Comparison of ENCODE assay signal across 8 cellular contexts in the genomic region with DNA sequence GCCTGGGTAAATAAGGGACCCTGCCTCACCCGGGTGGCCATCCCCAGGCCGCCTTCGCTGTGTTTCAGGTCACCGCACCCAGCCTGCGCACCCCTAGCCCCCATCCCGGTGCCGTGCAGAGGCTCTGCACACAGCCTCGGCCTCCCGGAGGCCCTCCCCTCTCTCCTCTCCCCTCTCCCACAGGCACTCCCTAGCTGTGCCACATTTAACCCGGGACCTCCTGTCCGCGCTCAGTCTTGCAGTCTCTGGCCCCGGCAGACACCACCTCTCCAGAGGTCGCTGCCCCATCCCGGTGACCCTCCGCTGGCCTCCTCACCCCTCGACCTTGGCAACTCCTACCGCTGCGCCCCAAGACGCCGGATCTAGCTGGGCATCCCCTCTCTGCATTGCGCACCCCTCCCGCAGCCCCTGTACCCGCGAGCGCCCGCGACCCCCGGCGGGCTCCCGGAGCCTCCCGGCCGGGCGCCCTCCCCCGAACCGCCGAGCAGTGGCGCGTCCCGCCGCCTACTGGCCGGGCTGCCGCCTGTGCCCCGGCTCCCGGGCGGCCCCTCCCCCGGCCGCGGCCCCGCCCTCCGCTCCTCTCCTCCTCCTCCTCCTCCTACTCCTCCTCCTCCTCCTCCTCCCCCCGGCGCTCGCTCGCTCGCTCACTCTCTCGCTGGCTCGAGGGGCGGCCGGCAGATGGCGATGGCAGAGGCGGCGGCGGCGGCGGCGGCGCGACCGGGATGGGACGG. TPM values are rescaled to one million over a fixed set of nuclear protein-coding genes. Genes with fewer than 3 reads are reported as not detected.
DNase-seq lines count a peak whose midpoint lies in the region; ATAC-seq and TF ChIP-seq lines count a peak whose summit lies in the region.

A gene (plus strand): TSS at position 647 of the 731 bp plus-strand sequence.

- no peak for ATAC-seq in HG03196 (IDR thresholded peaks at IDR 0.05; ENCODE audit: unreplicated experiment)

- no peak for TF ChIP-seq POLR2A in suprapubic skin (IDR thresholded peaks at IDR 0.05)

- H3K4me1 ChIP-seq in suprapubic skin = peaks cover 32% of the 10 kb centered on the region

- peak; percentile 26 for TF ChIP-seq CTCF in epithelial cell of proximal tubule (conservative IDR thresholded peaks at IDR 0.05; ENCODE audit: low read depth, low read length)
- peak in 1 of 2 donors; percentile 40 for TF ChIP-seq CTCF in suprapubic skin (IDR thresholded peaks at IDR 0.05)

- no peaks in the 10 kb centered on the region for H3K36me3 ChIP-seq in suprapubic skin

- H3K27me3 ChIP-seq in suprapubic skin = peaks cover 83% of the 10 kb centered on the region

- TF ChIP-seq EP300 in suprapubic skin (IDR thresholded peaks at IDR 0.05) = no peak

- no peak within 1 kb of the TSS for H3K4me3 ChIP-seq in epithelial cell of proximal tubule (ENCODE audit: low read depth, low read length)
- peak within 1 kb of the TSS; percentile 44 for H3K4me3 ChIP-seq in suprapubic skin

- DNase-seq in Daoy (ENCODE audit: low read depth) (peak; percentile 93), H4 (ENCODE audit: low spot score) (peak; percentile 72), NCI-H1694 treated with DMSO at 0.1 percent for 48 hours (lab: John Stamatoyannopoulos, UW) (peak; percentile 48), epithelial cell of proximal tubule (ENCODE audit: low read depth) (no peak), middle frontal gyrus (ENCODE audit: extremely low spot score, low spot score) (peak; percentile 51), suprapubic skin (ENCODE audit: low spot score in 2 of 2) (no peak)
- peak; percentile 57 for DNase-seq in activated CD4-positive, alpha-beta T cell treated with anti-CD3 and anti-CD28 coated beads for 48 hours

- no peaks in the 10 kb centered on the region for H3K9me3 ChIP-seq in suprapubic skin

- no peak within 1 kb of the TSS for H3K27ac ChIP-seq in suprapubic skin

- 2% methylated on average over 37 of the region's 71 CpGs for WGBS in suprapubic skin

RNA-seq across cellular contexts. Expression of the gene that starts here (rescaled TPM):
- total RNA-seq in Daoy (2014; rRNA removed; shearing (Covaris generic)) = 0.23 and 0.30 TPM in 2 replicates
- 3.2 and 6.6 TPM in 2 replicates for total RNA-seq in H4 (2014; rRNA removed; shearing (Covaris generic))
- not detected in 2 replicates for total RNA-seq in epithelial cell of proximal tubule
- 1 to 10 TPM; 1.7 to 5.7 (median 3.6) TPM for total RNA-seq in suprapubic skin

Comparison
In these comparisons a context has a peak if more than half of its experiments do, and no peak if none do; other contexts are left out.
1. Peak in DNase-seq in Daoy; RNA of the gene not detected or under 1 TPM.
2. DNase-seq: peak in H4 (single experiment), NCI-H1694 treated with DMSO at 0.1 percent for 48 hours (single experiment), activated CD4-positive, alpha-beta T cell treated with anti-CD3 and anti-CD28 coated beads for 48 hours (single experiment) and middle frontal gyrus (single experiment); none in epithelial cell of proximal tubule (single experiment) and suprapubic skin (0 of 2).